8 cellular contexts compared by ENCODE assay signal in the genomic region with DNA sequence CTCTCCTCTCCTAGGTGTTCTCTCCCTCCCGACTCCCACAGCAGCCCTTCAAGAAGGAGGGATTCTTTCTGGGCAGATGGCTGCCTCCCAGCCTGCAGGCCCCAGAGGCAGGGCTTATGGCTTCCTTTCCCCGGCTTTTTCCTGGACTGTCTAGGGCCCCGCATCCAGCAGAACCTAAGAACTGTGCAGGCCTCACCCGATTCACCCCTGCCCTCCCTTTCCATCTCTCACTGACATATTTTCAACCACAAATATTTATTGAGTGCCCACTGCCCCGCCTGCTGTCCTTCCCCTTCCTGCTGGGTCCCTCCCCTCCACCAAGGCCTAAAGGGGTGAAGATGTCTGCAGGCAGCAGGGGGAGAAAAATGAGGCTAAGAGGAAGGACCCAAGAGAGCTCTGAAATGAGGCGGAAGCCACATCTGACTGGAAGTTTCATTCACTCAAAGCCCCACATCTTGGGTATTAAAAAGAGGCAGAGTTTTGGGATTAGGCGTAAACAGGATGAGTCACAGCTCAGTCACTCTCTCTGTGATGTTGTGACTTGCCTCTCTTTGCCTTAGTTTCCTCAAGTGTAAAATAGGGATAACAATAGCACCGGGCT. TPM values are rescaled to one million over a fixed set of nuclear protein-coding genes. Genes with fewer than 3 reads are reported as not detected.
DNase-seq lines count a peak whose midpoint lies in the region; ATAC-seq, FAIRE-seq and TF ChIP-seq lines count a peak whose summit lies in the region.

No MANE protein-coding gene starts in this region.

- H3K4me1 ChIP-seq in stomach: peaks cover 41 to 76% (median 53%) of the 10 kb centered on the region in 4 donors

- no peaks in the 10 kb centered on the region for H3K36me3 ChIP-seq in stomach

- intact Hi-C loops in stomach (cut with DNase I; ENCODE audit: low total_unique reads): no loop called here

- H3K9me3 ChIP-seq in stomach: no peaks in the 10 kb centered on the region

- no peak overlapping the region for H3K4me3 ChIP-seq in NB4 (ENCODE audit: low read depth, low read length)
- peak overlapping the region; percentile 37 to 52 (median 49) for H3K4me3 ChIP-seq in stomach

- peak; percentile 96 for DNase-seq in NB4 (ENCODE audit: low read depth)
- DNase-seq in UCSD-AML1 (lab: John Stamatoyannopoulos, UW; ENCODE audit: unreplicated experiment): peak; percentile 81
- DNase-seq in hepatic stellate cell (ENCODE audit: low spot score): peak; percentile 93
- peak; percentile 45 for DNase-seq in stomach
- DNase-seq in substantia nigra (lab: John Stamatoyannopoulos, UW): no peak
- no peak for DNase-seq in activated CD8-positive, alpha-beta memory T cell treated with anti-CD3 and anti-CD28 coated beads, Interleukin-2, amount 50 U/mL, for 48 hours

- TF ChIP-seq CTCF in NB4 (IDR thresholded peaks at IDR 0.05; ENCODE audit: low read depth, low read length) (no peak), stomach (IDR thresholded peaks at IDR 0.05) (no peak)

- no peak for TF ChIP-seq EP300 in stomach (IDR thresholded peaks at IDR 0.05)

- TF ChIP-seq POLR2A in NB4 (IDR thresholded peaks at IDR 0.05; ENCODE audit: extremely low read depth, insufficient read length) (no peak), stomach (IDR thresholded peaks at IDR 0.05) (no peak)

- H3K27ac ChIP-seq in stomach (peak overlapping the region; percentile 89 to 96 (median 95)), substantia nigra (ENCODE audit: low read depth, low read length, poor library complexity, severe bottlenecking) (no peak overlapping the region)

- peak; percentile 67 for FAIRE-seq in G401.6 (lab: Jason Lieb, UNC)

- ATAC-seq in HG03175 (IDR thresholded peaks at IDR 0.05; ENCODE audit: unreplicated experiment): no peak

- no peaks in the 10 kb centered on the region for H3K27me3 ChIP-seq in stomach

- WGBS in stomach, 5 donors: 10 to 26% (median 22%) methylated on average over 8 of the region's 8 CpGs

RNA-seq across cellular contexts. Expression of a gene that starts 2.9 kb away (rescaled TPM):
- total RNA-seq in stomach: 100 to 1,000 TPM in 4 of 5 donors, 10 to 100 TPM in 1; 63.3 to 486 (median 277) TPM
- 10 to 100 TPM; 16.6 to 98.0 (median 47.5) TPM for polyA plus RNA-seq in stomach

RNA-seq across cellular contexts. Expression of a gene that starts 11.5 kb away (rescaled TPM):
- 100 to 1,000 TPM in 3 of 5 donors, 10 to 100 TPM in 2; 27.5 to 471 (median 126) TPM for total RNA-seq in stomach
- polyA plus RNA-seq in stomach: 10 to 100 TPM; 47.3 to 76.3 (median 48.3) TPM

RNA-seq across cellular contexts. Expression of a gene that starts 30.6 kb away (rescaled TPM):
- total RNA-seq in stomach: 100 to 1,000 TPM in 4 of 5 donors, 10 to 100 TPM in 1; 91.6 to 432 (median 152) TPM
- 10 to 100 TPM; 35.2 to 64.4 (median 38.5) TPM for polyA plus RNA-seq in stomach

Comparison
In these comparisons a context has a peak if more than half of its experiments do, and no peak if none do; other contexts are left out.
1. DNase-seq: peak in NB4 (single experiment), UCSD-AML1 (single experiment), hepatic stellate cell (single experiment) and stomach (single experiment); none in substantia nigra (0 of 49) and activated CD8-positive, alpha-beta memory T cell treated with anti-CD3 and anti-CD28 coated beads, Interleukin-2, amount 50 U/mL, for 48 hours (single experiment).